8 cellular contexts compared by ENCODE assay signal in genomic region chr5:141326088-141326854, GRCh38. TPM values are rescaled to one million over a fixed set of nuclear protein-coding genes. Genes with fewer than 3 reads are reported as not detected.
DNase-seq lines count a peak whose midpoint lies in the region; FAIRE-seq and TF ChIP-seq lines count a peak whose summit lies in the region.

No MANE protein-coding gene starts in this region.

- peak; percentile 47 to 63 for TF ChIP-seq RAD21 in H1 (IDR thresholded peaks at IDR 0.05 in 1 of 2, conservative IDR thresholded peaks at IDR 0.05 in 1 of 2; ENCODE audit: low read depth in 2 of 2, low read length in 2 of 2)

- peak; percentile 78 for DNase-seq in ELF-1 (ENCODE audit: low read depth, low spot score)
- DNase-seq in HEK293T (ENCODE audit: extremely low spot score), result peak; percentile 39
- DNase-seq in NCI-H345 (lab: John Stamatoyannopoulos, UW), result peak; percentile 71
- DNase-seq in activated CD8-positive, alpha-beta memory T cell treated with anti-CD3 and anti-CD28 coated beads for 1 hour (ENCODE audit: extremely low read depth in 1 of 2, low read depth in 1 of 2), result peak; percentile 26 to 49
- peak in 1 of 2 experiments; percentile 73 for DNase-seq in H1 (ENCODE audit: low read depth in 1 of 2, low spot score in 2 of 2)
- peak; percentile 74 for DNase-seq in stimulated activated CD8-positive, alpha-beta memory T cell treated with anti-CD3 and anti-CD28 coated beads, Interleukin-4, amount 100 ng/mL, for 48 hours
- DNase-seq in NCI-H1436 treated with DMSO at 0.1 percent for 48 hours (lab: John Stamatoyannopoulos, UW), result no peak

- H3K23me2 ChIP-seq in H1 (ENCODE audit: low read depth, low read length), result 0 out of 2 replicates have a peak, but pooled peaks cover 1% of the 10 kb centered on the region

- H4K20me1 ChIP-seq in H1 (replicated peaks in 1 of 2; ENCODE audit: control insufficient read depth in 1 of 2, insufficient read depth in 2 of 2, low read length in 2 of 2), result no peaks in the 10 kb centered on the region

- no peak overlapping the region for H3K4ac ChIP-seq in H1 (replicated peaks; ENCODE audit: insufficient read length, low read depth, low read length)

- TF ChIP-seq EP300 in H1 (IDR thresholded peaks at IDR 0.05; ENCODE audit: borderline replicate concordance in 1 of 2, low read depth in 2 of 2, low read length in 2 of 2), result no peak

- H3K9me3 ChIP-seq in H1 (ENCODE audit: insufficient read depth in 2 of 2, low read depth in 1 of 2, low read length in 1 of 2) (peaks cover 11 to 12% of the 10 kb centered on the region in 2 experiments), mucosa of rectum (ENCODE audit: control insufficient read depth in 2 of 2, low read length in 2 of 2) (peaks cover 17% of the 10 kb centered on the region in 2 donors)

- H3K4me1 ChIP-seq in H1 (replicated peaks in 1 of 4; ENCODE audit: control insufficient read depth in 3 of 4, insufficient read depth in 4 of 4, low read length in 3 of 4) (no peaks in the 10 kb centered on the region), mucosa of rectum (ENCODE audit: control insufficient read depth in 2 of 2, insufficient read depth in 2 of 2, low read length in 2 of 2) (no peaks in the 10 kb centered on the region)

- no peak overlapping the region for H2AK5ac ChIP-seq in H1 (ENCODE audit: low read depth, low read length)

- H2BK120ac ChIP-seq in H1 (replicated peaks; ENCODE audit: low read depth, low read length), result no peak overlapping the region

- WGBS in H1 (ENCODE audit: extremely low coverage in 1 of 2, insufficient coverage in 1 of 2, insufficient read length in 1 of 2, insufficient replicate concordance in 2 of 2, low coverage in 1 of 2, low lambda C conversion rate in 2 of 2, missing lambda C conversion rate in 1 of 2), 2 experiments, result 57% methylated on average over 27 of the region's 27 CpGs; no CpG with 5 or more reads in 1 of the 2 experiments

- no peak for FAIRE-seq in H1 (lab: Jason Lieb, UNC)

- H4K91ac ChIP-seq in H1 (replicated peaks; ENCODE audit: insufficient read length, low read length), result peak overlapping the region; percentile 81

- H2AFZ ChIP-seq in H1 (ENCODE audit: low read length), result peak overlapping the region; percentile 83

- peak; percentile 58 to 74 (median 71) for TF ChIP-seq CTCF in H1 (IDR thresholded peaks at IDR 0.05; ENCODE audit: control extremely low read depth in 1 of 3, insufficient read depth in 1 of 3, low read depth in 1 of 3, low read length in 3 of 3)

- no peaks in the 10 kb centered on the region for H3K79me2 ChIP-seq in H1 (ENCODE audit: control insufficient read depth in 1 of 2, insufficient read depth in 2 of 2, low read length in 2 of 2)

- CTCF ChIA-PET in HEK293T (lab: Yijun Ruan, JAX) (no interaction called here), H1 (lab: Charles Lee; ENCODE audit: partially characterized antibody) (interaction anchor here (0.6 to 4.0 kb wide), 13 partner anchors 9 to 402 kb away, joined by 3 to 19 read pairs (median 6); partner anchors contain the start of genes PCDHB11, PCDHGA10, PCDHGA2 and PCDHGA3)

- H3K23ac ChIP-seq in H1 (ENCODE audit: insufficient read length), result no peak overlapping the region

- H3K36me3 ChIP-seq in H1 (ENCODE audit: control insufficient read depth in 2 of 4, insufficient read depth in 4 of 4, low read length in 3 of 4) (no peaks in the 10 kb centered on the region; a peak in 1 of 8 replicates), mucosa of rectum (ENCODE audit: control insufficient read depth in 2 of 2, insufficient read depth in 2 of 2, low read length in 2 of 2) (no peaks in the 10 kb centered on the region)

- H2BK20ac ChIP-seq in H1 (ENCODE audit: low read length), result no peak overlapping the region

- H3K18ac ChIP-seq in H1 (ENCODE audit: extremely low read depth, low read length), result no peak overlapping the region

- POLR2A ChIA-PET in HEK293T (lab: Yijun Ruan, JAX), result no interaction called here
- POLR2A ChIA-PET in H1 (lab: Charles Lee; ENCODE audit: partially characterized antibody), result interaction anchor here (0.7 to 1.6 kb wide), 3 partner anchors 8 to 86 kb away, joined by 3 read pairs; no protein-coding TSS in a partner anchor

- H3K27ac ChIP-seq in H1 (ENCODE audit: low read depth, low read length) (no peak overlapping the region), mucosa of rectum (ENCODE audit: low read depth in 2 of 2, low read length in 2 of 2) (no peak overlapping the region)

- no peak overlapping the region for H4K8ac ChIP-seq in H1 (ENCODE audit: extremely low read depth, insufficient read depth, low read length)

- peak overlapping the region; percentile 56; the same call in 1 of the 2 replicates for H2BK12ac ChIP-seq in H1 (ENCODE audit: low read depth, low read length)

- no peak overlapping the region for H3K56ac ChIP-seq in H1 (replicated peaks; ENCODE audit: insufficient read length, low read depth, low read length)

- H3K14ac ChIP-seq in H1 (ENCODE audit: insufficient read length), result no peak overlapping the region

- H3K4me3 ChIP-seq in H1 (ENCODE audit: extremely low read depth in 1 of 4, insufficient read depth in 2 of 4, low read depth in 3 of 4, low read length in 4 of 4) (peak overlapping the region; percentile 31 to 54 (median 50)), mucosa of rectum (ENCODE audit: low read length in 2 of 2) (peak overlapping the region; percentile 67 to 72)

- H4K5ac ChIP-seq in H1 (ENCODE audit: insufficient read length, low read depth, low read length), result no peak overlapping the region

- no peaks in the 10 kb centered on the region for H3K27me3 ChIP-seq in H1 (replicated peaks in 1 of 4; ENCODE audit: control insufficient read depth in 3 of 4, extremely low read depth in 1 of 4, insufficient read depth in 3 of 4, low read length in 3 of 4)
- H3K27me3 ChIP-seq in mucosa of rectum (ENCODE audit: control insufficient read depth in 2 of 2, insufficient read depth in 2 of 2, low read length in 2 of 2), result no peaks in the 10 kb centered on the region

- no peaks in the 10 kb centered on the region for H3K79me1 ChIP-seq in H1 (ENCODE audit: low read depth, low read length)

- H2BK15ac ChIP-seq in H1 (ENCODE audit: low read length), result no peak overlapping the region

- H3K9ac ChIP-seq in H1 (replicated peaks in 1 of 4; ENCODE audit: extremely low read depth in 1 of 4, low read depth in 3 of 4, low read length in 3 of 4), result peak overlapping the region; percentile 34 to 77 (median 43); a peak in 4 of 7 replicates
- peak overlapping the region; percentile 36 to 48 for H3K9ac ChIP-seq in mucosa of rectum (ENCODE audit: low read depth in 1 of 2, low read length in 2 of 2)

- peak overlapping the region; percentile 47 to 48 for H3K4me2 ChIP-seq in H1 (ENCODE audit: insufficient read depth in 1 of 2, low read depth in 2 of 2, low read length in 2 of 2)

- H2BK5ac ChIP-seq in H1 (ENCODE audit: low read depth, low read length), result peak overlapping the region; percentile 77; the same call in 1 of the 2 replicates

- TF ChIP-seq POLR2A in H1 (IDR thresholded peaks at IDR 0.05; ENCODE audit: control extremely low read depth in 1 of 2, low read depth in 2 of 2, low read length in 2 of 2), result peak in 1 of 2 experiments; percentile 56; a peak in 1 of 3 replicates

RNA-seq across cellular contexts. Expression of gene PCDHGA1, which starts 4.0 kb away (rescaled TPM):
- 0.84 and 0.89 TPM in 2 replicates for total RNA-seq in H1 (2021; fragmentation: NEBNext Ultra II Directional; extraction: Animal tissue kit (Norgen Biotek cat#: 25700))
- 0.57 and 1.1 TPM in 2 replicates for polyA plus RNA-seq in H1 (2011; rRNA removed)
- 0.71 TPM for polyA plus RNA-seq in H1 (2011; cell fraction: cytosol; rRNA removed)
- 1.8 TPM for polyA plus RNA-seq in H1 (2011; cell fraction: nucleus; rRNA removed)
- 0.31 to 0.61 TPM (median 0.47 TPM) in 4 replicates for polyA plus RNA-seq in H1 (2012, experiment 1 of 2)
- polyA plus RNA-seq in H1 (2012, experiment 2 of 2), result not detected
- 0.79 TPM for polyA plus RNA-seq in H1 (2013, experiment 1 of 2)
- polyA plus RNA-seq in H1 (2013, experiment 2 of 2), result 0.53 TPM
- polyA minus RNA-seq in H1 (2011; rRNA and poly(A)+ RNA removed), result 0.73 and 1.3 TPM in 2 replicates
- polyA minus RNA-seq in H1 (2011; cell fraction: cytosol; rRNA and poly(A)+ RNA removed), result 0.66 TPM
- 2.5 TPM for polyA minus RNA-seq in H1 (2011; cell fraction: nucleus; rRNA and poly(A)+ RNA removed)

RNA-seq across cellular contexts. Expression of gene TAF7, which starts 5.7 kb away (rescaled TPM):
- total RNA-seq in H1 (2021; fragmentation: NEBNext Ultra II Directional; extraction: Animal tissue kit (Norgen Biotek cat#: 25700)), result 99.4 and 101 TPM in 2 replicates
- 23.6 and 29.8 TPM in 2 replicates for polyA plus RNA-seq in H1 (2011; rRNA removed)
- polyA plus RNA-seq in H1 (2011; cell fraction: cytosol; rRNA removed), result 59.1 TPM
- 18.9 TPM for polyA plus RNA-seq in H1 (2011; cell fraction: nucleus; rRNA removed)
- polyA plus RNA-seq in H1 (2012, experiment 1 of 2), result 72.0 to 101 TPM (median 74.3 TPM) in 4 replicates
- 8.9 TPM for polyA plus RNA-seq in H1 (2012, experiment 2 of 2)
- 91.1 TPM for polyA plus RNA-seq in H1 (2013, experiment 1 of 2)
- 84.5 TPM for polyA plus RNA-seq in H1 (2013, experiment 2 of 2)
- polyA minus RNA-seq in H1 (2011; rRNA and poly(A)+ RNA removed), result 28.3 and 31.6 TPM in 2 replicates
- 22.8 TPM for polyA minus RNA-seq in H1 (2011; cell fraction: cytosol; rRNA and poly(A)+ RNA removed)
- polyA minus RNA-seq in H1 (2011; cell fraction: nucleus; rRNA and poly(A)+ RNA removed), result 35.6 TPM

RNA-seq across cellular contexts. Expression of gene PCDHGA2, which starts 12.3 kb away (rescaled TPM):
- 0.31 and 0.32 TPM in 2 replicates for total RNA-seq in H1 (2021; fragmentation: NEBNext Ultra II Directional; extraction: Animal tissue kit (Norgen Biotek cat#: 25700))
- 0.39 and 0.61 TPM in 2 replicates for polyA plus RNA-seq in H1 (2011; rRNA removed)
- 0.30 TPM for polyA plus RNA-seq in H1 (2011; cell fraction: cytosol; rRNA removed)
- polyA plus RNA-seq in H1 (2011; cell fraction: nucleus; rRNA removed), result 1.2 TPM
- 0.12 to 0.29 TPM (median 0.23 TPM) in 4 replicates for polyA plus RNA-seq in H1 (2012, experiment 1 of 2)
- 0.04 TPM for polyA plus RNA-seq in H1 (2012, experiment 2 of 2)
- polyA plus RNA-seq in H1 (2013, experiment 1 of 2), result 0.34 TPM
- polyA plus RNA-seq in H1 (2013, experiment 2 of 2), result 0.33 TPM
- 0.80 and 0.91 TPM in 2 replicates for polyA minus RNA-seq in H1 (2011; rRNA and poly(A)+ RNA removed)
- 0.59 TPM for polyA minus RNA-seq in H1 (2011; cell fraction: cytosol; rRNA and poly(A)+ RNA removed)
- 2.1 TPM for polyA minus RNA-seq in H1 (2011; cell fraction: nucleus; rRNA and poly(A)+ RNA removed)

RNA-seq across cellular contexts. Expression of gene PCDHGA3, which starts 17.4 kb away (rescaled TPM):
- total RNA-seq in H1 (2021; fragmentation: NEBNext Ultra II Directional; extraction: Animal tissue kit (Norgen Biotek cat#: 25700)), result 0.25 and 0.39 TPM in 2 replicates
- 0.15 and 0.30 TPM in 2 replicates for polyA plus RNA-seq in H1 (2011; rRNA removed)
- polyA plus RNA-seq in H1 (2011; cell fraction: cytosol; rRNA removed), result 0.22 TPM
- polyA plus RNA-seq in H1 (2011; cell fraction: nucleus; rRNA removed), result 1.1 TPM
- 0.15 to 0.26 TPM (median 0.22 TPM) in 4 replicates for polyA plus RNA-seq in H1 (2012, experiment 1 of 2)
- polyA plus RNA-seq in H1 (2012, experiment 2 of 2), result 0.16 TPM
- 0.24 TPM for polyA plus RNA-seq in H1 (2013, experiment 1 of 2)
- 0.33 TPM for polyA plus RNA-seq in H1 (2013, experiment 2 of 2)
- polyA minus RNA-seq in H1 (2011; rRNA and poly(A)+ RNA removed), result 0.34 and 0.44 TPM in 2 replicates
- 0.81 TPM for polyA minus RNA-seq in H1 (2011; cell fraction: cytosol; rRNA and poly(A)+ RNA removed)
- polyA minus RNA-seq in H1 (2011; cell fraction: nucleus; rRNA and poly(A)+ RNA removed), result 3.2 TPM

RNA-seq across cellular contexts. Expression of gene SLC25A2, which starts 22.4 kb away (rescaled TPM):
- total RNA-seq in H1 (2021; fragmentation: NEBNext Ultra II Directional; extraction: Animal tissue kit (Norgen Biotek cat#: 25700)), result not detected in 2 replicates
- 0.05 TPM in 1 of 2 replicates, not detected in the other for polyA plus RNA-seq in H1 (2011; rRNA removed)
- not detected for polyA plus RNA-seq in H1 (2011; cell fraction: cytosol; rRNA removed)
- polyA plus RNA-seq in H1 (2011; cell fraction: nucleus; rRNA removed), result 0.30 TPM
- polyA plus RNA-seq in H1 (2012, experiment 1 of 2), result not detected in 4 replicates
- polyA plus RNA-seq in H1 (2012, experiment 2 of 2), result not detected
- not detected for polyA plus RNA-seq in H1 (2013, experiment 1 of 2)
- not detected for polyA plus RNA-seq in H1 (2013, experiment 2 of 2)
- polyA minus RNA-seq in H1 (2011; rRNA and poly(A)+ RNA removed), result 0.28 TPM in 1 of 2 replicates, not detected in the other
- polyA minus RNA-seq in H1 (2011; cell fraction: cytosol; rRNA and poly(A)+ RNA removed), result not detected
- not detected for polyA minus RNA-seq in H1 (2011; cell fraction: nucleus; rRNA and poly(A)+ RNA removed)
